In genomic region chr10:19833508-19833824, GRCh38 we compare ENCODE assay signal across 19 cellular contexts. TPM values are rescaled to one million over a fixed set of nuclear protein-coding genes. Genes with fewer than 3 reads are reported as not detected.
DNase-seq lines count a peak whose midpoint lies in the region; ATAC-seq, FAIRE-seq and TF ChIP-seq lines count a peak whose summit lies in the region.
"Had no signal": no experiment of that assay in that cellular context is flagged by ENCODE, and none has a peak within 500 bp of the region (broad histone marks: within the 10 kb centered on the region; RNA-seq: fewer than 3 reads in every experiment).

No MANE protein-coding gene starts in this region.

- no peak overlapping the region for H3K27ac ChIP-seq in A549
- peak overlapping the region; percentile 76 for H3K27ac ChIP-seq in RWPE1
- peak overlapping the region; percentile 73 for H3K27ac ChIP-seq in epithelial cell of prostate
- no peak overlapping the region for H3K27ac ChIP-seq in neuronal stem cell (replicated peaks; ENCODE audit: low read length)
- H3K27ac ChIP-seq: GM23248 had no signal

- peak overlapping the region; percentile 62 for H2AFZ ChIP-seq in neuronal stem cell (ENCODE audit: low read length)
- H2AFZ ChIP-seq: GM23248 had no signal

- H3K36me3 ChIP-seq in neuronal stem cell (replicated peaks in 1 of 2; ENCODE audit: control insufficient read depth in 2 of 2, insufficient read depth in 2 of 2, low read length in 2 of 2): no peaks in the 10 kb centered on the region

- H3K4me2 ChIP-seq in A549: no peak overlapping the region
- H3K4me2 ChIP-seq in neuronal stem cell (ENCODE audit: insufficient read depth, low read length, poor library complexity, severe bottlenecking): no peak overlapping the region

- no peak overlapping the region for H3K4ac ChIP-seq in neuronal stem cell (ENCODE audit: low read length)

- 81% methylated on average over 4 of the region's 4 CpGs for WGBS in A549 (ENCODE audit: missing lambda C conversion rate)
- WGBS in neuronal stem cell (ENCODE audit: extremely low coverage in 2 of 2, insufficient read length in 2 of 2, insufficient replicate concordance in 1 of 2), 2 donors: no CpG with 5 or more reads among the region's 4 CpGs

- H2BK5ac ChIP-seq in neuronal stem cell (ENCODE audit: low read length): no peak overlapping the region

- H2BK15ac ChIP-seq in neuronal stem cell (ENCODE audit: low read length): no peak overlapping the region

- H2BK12ac ChIP-seq in neuronal stem cell (ENCODE audit: low read length): no peak overlapping the region

- H3K4me3 ChIP-seq in A549 (no peak overlapping the region), neuronal stem cell (ENCODE audit: low read length in 2 of 2) (no peak overlapping the region)
- H3K4me3 ChIP-seq: BLaER1 treated with 17β-estradiol and CSF1 and Interleukin-3, amounts not matched to agents 10 nM and 100 nM; GM23248 had no signal

- no peak overlapping the region for H2AK5ac ChIP-seq in neuronal stem cell (ENCODE audit: low read depth, low read length)

- H3K9me3 ChIP-seq in A549: no peaks in the 10 kb centered on the region
- H3K9me3 ChIP-seq in neuronal stem cell (replicated peaks in 1 of 2; ENCODE audit: control insufficient read depth in 2 of 2, insufficient read depth in 1 of 2, low read depth in 1 of 2, low read length in 2 of 2): no peaks in the 10 kb centered on the region

- H2BK120ac ChIP-seq in neuronal stem cell (ENCODE audit: low read depth, low read length): no peak overlapping the region

- ATAC-seq in A549: no peak
- ATAC-seq in GM19328 (IDR thresholded peaks at IDR 0.05; ENCODE audit: unreplicated experiment): no peak
- ATAC-seq in omental fat pad (ENCODE audit: low FRiP score): no peak
- no peak for ATAC-seq in effector memory CD8-positive, alpha-beta T cell (replicated peaks)

- H3K14ac ChIP-seq in neuronal stem cell (ENCODE audit: low read length): no peak overlapping the region

- H3K36me3 Mint-ChIP-seq in effector memory CD8-positive, alpha-beta T cell (ENCODE audit: insufficient read depth): no peaks in the 10 kb centered on the region

- no peaks in the 10 kb centered on the region for H3K27me3 Mint-ChIP-seq in effector memory CD8-positive, alpha-beta T cell

- H3K27ac Mint-ChIP-seq in effector memory CD8-positive, alpha-beta T cell: no peak overlapping the region

- POLR2A ChIA-PET in A549 (lab: Yijun Ruan, JAX): no interaction called here
- POLR2A ChIA-PET in RWPE1 (lab: Yijun Ruan, JAX; ENCODE audit: low non-redundant PET): no interaction called here

- H3K27me3 ChIP-seq in neuronal stem cell (ENCODE audit: control insufficient read depth in 3 of 3, insufficient read depth in 3 of 3, low read depth in 1 of 3, low read length in 3 of 3): no peaks in the 10 kb centered on the region
- H3K27me3 ChIP-seq: BLaER1 treated with 17β-estradiol and CSF1 and Interleukin-3, amounts not matched to agents 10 nM and 100 nM had no signal

- no peak for TF ChIP-seq RAD21 in A549 (conservative IDR thresholded peaks at IDR 0.05 in 1 of 2, IDR thresholded peaks at IDR 0.05 in 1 of 2)

- CTCF ChIA-PET in A549 (lab: Yijun Ruan, JAX) (no interaction called here), RWPE1 (lab: Yijun Ruan, JAX) (no interaction called here)

- H3K4me1 ChIP-seq in A549 (no peaks in the 10 kb centered on the region), neuronal stem cell (ENCODE audit: control insufficient read depth in 2 of 2, insufficient read depth in 1 of 2, low read depth in 1 of 2, low read length in 2 of 2) (peaks cover 0 to 7% of the 10 kb centered on the region in 2 donors)

- peaks cover 23 to 32% of the 10 kb centered on the region in 2 donors for H3K9me3 Mint-ChIP-seq in effector memory CD8-positive, alpha-beta T cell

- DNase-seq in A549 (ENCODE audit: low read depth in 1 of 2, low spot score in 1 of 2): no peak
- no peak for DNase-seq in RWPE1 (ENCODE audit: low spot score)
- DNase-seq in epithelial cell of prostate (ENCODE audit: low read depth, low spot score): no peak
- DNase-seq in neuronal stem cell (ENCODE audit: low spot score): no peak
- DNase-seq in HCEC 1CT: no peak
- no peak for DNase-seq in omental fat pad (ENCODE audit: low spot score)
- DNase-seq in effector memory CD8-positive, alpha-beta T cell: no peak
- DNase-seq: 8988T; DMS79 treated with DMSO at 0.1 percent for 48 hours; GM23248; NCI-H1105 treated with DMSO at 0.1 percent for 48 hours; NCI-H187 treated with DMSO at 0.1 percent for 48 hours; NCI-H446; NK-92 treated with Interleukin-12 subunit alpha and Interleukin-12 subunit beta, amount 100 ng/mL, for 24 hours; SIG-M5 had no signal

- H3K4me1 Mint-ChIP-seq in effector memory CD8-positive, alpha-beta T cell (ENCODE audit: low read depth in 2 of 2): no peaks in the 10 kb centered on the region

- no peak for TF ChIP-seq POLR2A in A549 (IDR thresholded peaks at IDR 0.05; ENCODE audit: low read length)

- H4K8ac ChIP-seq in neuronal stem cell (ENCODE audit: low read depth, low read length): no peak overlapping the region

- H3K9ac ChIP-seq in neuronal stem cell (ENCODE audit: low read depth, low read length, poor library complexity): no peak overlapping the region
- H3K9ac ChIP-seq: BLaER1 treated with 17β-estradiol and CSF1 and Interleukin-3, amounts not matched to agents 10 nM and 100 nM; GM23248 had no signal

- no peak overlapping the region for H4K91ac ChIP-seq in neuronal stem cell (ENCODE audit: low read depth, low read length, poor library complexity)

- no peaks in the 10 kb centered on the region for H3K79me1 ChIP-seq in neuronal stem cell (ENCODE audit: low read depth, low read length)

- no peak for TF ChIP-seq CTCF in A549 (IDR thresholded peaks at IDR 0.05)
- TF ChIP-seq CTCF in RWPE1 (conservative IDR thresholded peaks at IDR 0.05; ENCODE audit: low read depth): no peak
- no peak for TF ChIP-seq CTCF in omental fat pad (IDR thresholded peaks at IDR 0.05)

- H3K18ac ChIP-seq in neuronal stem cell (ENCODE audit: low read length): no peak overlapping the region

- no peak overlapping the region for H3K23ac ChIP-seq in neuronal stem cell (ENCODE audit: low read depth, low read length, poor library complexity)

- no peak for FAIRE-seq in A549 (lab: Jason Lieb, UNC)

- no peak for TF ChIP-seq EP300 in A549 (IDR thresholded peaks at IDR 0.05)

- H3K4me3 Mint-ChIP-seq in effector memory CD8-positive, alpha-beta T cell: no peak overlapping the region

TF ChIP-seq in A549, 52 proteins besides CTCF, POLR2A, EP300 and RAD21:
- no peak for TF ChIP-seq PBX3 (IDR thresholded peaks at IDR 0.05)
- TF ChIP-seq BHLHE40 (IDR thresholded peaks at IDR 0.05; ENCODE audit: low read depth, low read length): no peak
- no peak for TF ChIP-seq POLR2AphosphoS2 (conservative IDR thresholded peaks at IDR 0.05; ENCODE audit: low read length)
- no peak for TF ChIP-seq ESRRA (IDR thresholded peaks at IDR 0.05; ENCODE audit: borderline replicate concordance, low read length)
- TF ChIP-seq REST (IDR thresholded peaks at IDR 0.05): no peak
- TF ChIP-seq FOSB (CRISPR knock-in tag; IDR thresholded peaks at IDR 0.05): no peak
- TF ChIP-seq MAFK (IDR thresholded peaks at IDR 0.05; ENCODE audit: partially characterized antibody): peak; percentile 44

RNA-seq across cellular contexts. Expression of gene PLXDC2, which starts 17.2 kb away (rescaled TPM):
- 0.09 and 0.17 TPM in 2 replicates for polyA plus RNA-seq in A549 (2011; rRNA removed)
- under 0.01 and 0.01 TPM in 2 replicates for polyA plus RNA-seq in A549 (2012; cell fraction: cytosol; rRNA removed)
- polyA plus RNA-seq in A549 (2012; cell fraction: nucleus; rRNA removed): 0.02 TPM in 2 replicates
- 0.03 to 0.08 TPM (median 0.07 TPM) in 3 replicates for polyA plus RNA-seq in A549 (2017; fragmentation: RNase III; extraction: RNeasy Plus Mini Kit Qiagen cat#74134 plus additional on column Dnase treatment)
- polyA minus RNA-seq in A549 (2011; rRNA and poly(A)+ RNA removed): 0.12 and 0.15 TPM in 2 replicates
- 16.4 TPM for polyA plus RNA-seq in neuronal stem cell (2013, experiment 1 of 2)
- 15.9 TPM for polyA plus RNA-seq in neuronal stem cell (2013, experiment 2 of 2)
- 10 to 100 TPM; 54.0 to 79.9 (median 65.9) TPM for total RNA-seq in omental fat pad
- total RNA-seq: G401, OCI-LY7 had no signal

Comparison
In these comparisons a context has a peak if more than half of its experiments do, and no peak if none do; other contexts are left out.
1. H3K27ac ChIP-seq: peak in RWPE1 (single experiment) and epithelial cell of prostate (single experiment); none in A549 (0 of 2) and neuronal stem cell (single experiment).